8 cellular contexts compared by ENCODE assay signal in the genomic region with DNA sequence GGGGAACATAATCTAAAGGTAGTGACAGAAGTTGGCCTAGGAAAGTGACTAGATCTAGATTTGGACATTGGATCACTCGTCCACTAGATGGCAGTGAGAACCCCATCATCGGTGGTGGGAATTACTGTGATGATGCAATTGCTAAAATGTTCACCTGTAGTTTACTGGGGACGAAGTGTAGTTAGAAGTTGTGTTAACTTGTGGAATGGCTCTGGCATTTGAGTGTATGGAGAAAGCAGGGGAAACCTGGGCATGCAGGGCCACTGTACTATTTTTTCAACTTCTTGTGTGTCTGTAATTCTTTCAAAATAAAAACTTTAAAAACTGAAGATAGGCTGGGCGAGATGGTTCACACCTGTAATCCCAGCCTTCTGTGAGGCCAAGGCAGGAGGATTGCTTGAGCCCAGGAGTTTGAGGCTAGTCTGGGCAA.
DNase-seq lines count a peak whose midpoint lies in the region; ATAC-seq and TF ChIP-seq lines count a peak whose summit lies in the region.

No MANE protein-coding gene starts in this region.

- H3K27ac ChIP-seq in SK-N-SH (ENCODE audit: low read depth in 2 of 2, low read length in 1 of 2) (no peak overlapping the region), cardiac muscle cell (no peak overlapping the region)

- H2AFZ ChIP-seq in SK-N-SH (ENCODE audit: low read depth), result no peak overlapping the region

- no peak overlapping the region for H3K9ac ChIP-seq in SK-N-SH

- H3K27ac Mint-ChIP-seq in activated naive CD4-positive, alpha-beta T cell treated with anti-CD3 and anti-CD28 coated beads, Interleukin-2, amount 50 U/mL, for 24 hours, result peak overlapping the region; percentile 20

- H3K27me3 ChIP-seq in SK-N-SH (ENCODE audit: insufficient read depth), result no peaks in the 10 kb centered on the region
- H3K27me3 ChIP-seq in cardiac muscle cell, result no peaks in the 10 kb centered on the region

- no peaks in the 10 kb centered on the region for H3F3A ChIP-seq in SK-N-SH (replicated peaks; ENCODE audit: insufficient read depth)

- no peaks in the 10 kb centered on the region for H3K9me2 ChIP-seq in SK-N-SH

- H3K4me3 Mint-ChIP-seq in activated naive CD4-positive, alpha-beta T cell treated with anti-CD3 and anti-CD28 coated beads, Interleukin-2, amount 50 U/mL, for 24 hours, result no peak overlapping the region

- peak; percentile 92 for TF ChIP-seq RAD21 in SK-N-SH (IDR thresholded peaks at IDR 0.05; ENCODE audit: low read length)

- DNase-seq in EL (peak; percentile 64), LHCN-M2 (ENCODE audit: low read depth) (peak; percentile 51), SK-N-SH (peak; percentile 76), cardiac muscle cell (ENCODE audit: low read depth in 1 of 2, low spot score in 1 of 2) (peak; percentile 68 to 77), renal cortical epithelial cell (ENCODE audit: low read depth) (peak; percentile 67)

- no peaks in the 10 kb centered on the region for H3K9me3 ChIP-seq in SK-N-SH
- no peaks in the 10 kb centered on the region for H3K9me3 ChIP-seq in cardiac muscle cell (ENCODE audit: low read depth)

- H3K36me3 ChIP-seq in SK-N-SH (replicated peaks in 1 of 2; ENCODE audit: control insufficient read depth in 1 of 2, insufficient read depth in 2 of 2, low read length in 1 of 2), result no peaks in the 10 kb centered on the region
- H3K36me3 ChIP-seq in cardiac muscle cell, result no peaks in the 10 kb centered on the region

- no peaks in the 10 kb centered on the region for H3K79me2 ChIP-seq in SK-N-SH (ENCODE audit: insufficient read depth)

- no peak for TF ChIP-seq EP300 in SK-N-SH (IDR thresholded peaks at IDR 0.05; ENCODE audit: borderline replicate concordance in 1 of 2, low read depth in 1 of 2, low read length in 1 of 2)

- no peaks in the 10 kb centered on the region for H3K9me3 Mint-ChIP-seq in activated naive CD4-positive, alpha-beta T cell treated with anti-CD3 and anti-CD28 coated beads, Interleukin-2, amount 50 U/mL, for 24 hours

- CTCF ChIA-PET in SK-N-SH (lab: Yijun Ruan, JAX), result interaction anchor here (0.6 to 8.2 kb wide), 34 partner anchors 8 to 817 kb away, joined by 3 to 172 read pairs (median 4); a partner anchor contains a TSS

- H3K27me3 Mint-ChIP-seq in activated naive CD4-positive, alpha-beta T cell treated with anti-CD3 and anti-CD28 coated beads, Interleukin-2, amount 50 U/mL, for 24 hours, result no peaks in the 10 kb centered on the region

- H4K20me1 ChIP-seq in SK-N-SH (ENCODE audit: insufficient read depth), result no peaks in the 10 kb centered on the region

- H3K4me2 ChIP-seq in SK-N-SH, result no peak overlapping the region

- H3K36me3 Mint-ChIP-seq in activated naive CD4-positive, alpha-beta T cell treated with anti-CD3 and anti-CD28 coated beads, Interleukin-2, amount 50 U/mL, for 24 hours, result no peaks in the 10 kb centered on the region

- TF ChIP-seq CTCF in SK-N-SH (IDR thresholded peaks at IDR 0.05) (peak; percentile 84), cardiac muscle cell (IDR thresholded peaks at IDR 0.05; ENCODE audit: low read depth, low read length) (peak; percentile 83)

- WGBS in SK-N-SH (ENCODE audit: low lambda C conversion rate), result 31% methylated on average over 4 of the region's 4 CpGs

- H3K4me3 ChIP-seq in SK-N-SH (ENCODE audit: low read depth in 2 of 2, low read length in 1 of 2), result no peak overlapping the region
- H3K4me3 ChIP-seq in cardiac muscle cell, result no peak overlapping the region

- peak; percentile 64 for ATAC-seq in GM21786 (IDR thresholded peaks at IDR 0.05; ENCODE audit: unreplicated experiment)
- ATAC-seq in GM19463 (IDR thresholded peaks at IDR 0.05; ENCODE audit: unreplicated experiment), result no peak

- H3K4me1 Mint-ChIP-seq in activated naive CD4-positive, alpha-beta T cell treated with anti-CD3 and anti-CD28 coated beads, Interleukin-2, amount 50 U/mL, for 24 hours, result peaks cover 4% of the 10 kb centered on the region

- H3K4me1 ChIP-seq in SK-N-SH (ENCODE audit: control insufficient read depth in 1 of 2, insufficient read depth in 2 of 2, low read depth in 1 of 2, low read length in 1 of 2), result peaks cover 9 to 11% of the 10 kb centered on the region in 2 experiments; a peak in 2 of 4 replicates
- H3K4me1 ChIP-seq in cardiac muscle cell (ENCODE audit: low read depth), result no peaks in the 10 kb centered on the region

- POLR2A ChIA-PET in SK-N-SH (lab: Yijun Ruan, JAX), result interaction anchor here (1.4 kb wide), 1 partner anchor 102 kb away, joined by 7 read pairs; no protein-coding TSS in a partner anchor

TF ChIP-seq in SK-N-SH, 30 proteins besides CTCF, POLR2A, EP300 and RAD21:
- TF ChIP-seq EZH2phosphoT487 (IDR thresholded peaks at IDR 0.05; ENCODE audit: borderline replicate concordance, low read depth), result no peak
- no peak for TF ChIP-seq POLR2AphosphoS5 (IDR thresholded peaks at IDR 0.05; ENCODE audit: low read depth, low read length)
- peak; percentile 27; the same call in 1 of the 2 replicates for TF ChIP-seq RCOR1 (IDR thresholded peaks at IDR 0.05; ENCODE audit: low read length)
- no peak for TF ChIP-seq RXRA (IDR thresholded peaks at IDR 0.05; ENCODE audit: borderline replicate concordance, low read depth)
- TF ChIP-seq, protein P1, sequence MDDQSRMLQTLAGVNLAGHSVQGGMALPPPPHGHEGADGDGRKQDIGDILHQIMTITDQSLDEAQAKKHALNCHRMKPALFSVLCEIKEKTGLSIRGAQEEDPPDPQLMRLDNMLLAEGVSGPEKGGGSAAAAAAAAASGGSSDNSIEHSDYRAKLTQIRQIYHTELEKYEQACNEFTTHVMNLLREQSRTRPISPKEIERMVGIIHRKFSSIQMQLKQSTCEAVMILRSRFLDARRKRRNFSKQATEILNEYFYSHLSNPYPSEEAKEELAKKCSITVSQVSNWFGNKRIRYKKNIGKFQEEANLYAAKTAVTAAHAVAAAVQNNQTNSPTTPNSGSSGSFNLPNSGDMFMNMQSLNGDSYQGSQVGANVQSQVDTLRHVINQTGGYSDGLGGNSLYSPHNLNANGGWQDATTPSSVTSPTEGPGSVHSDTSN (IDR thresholded peaks at IDR 0.05), result no peak
- TF ChIP-seq, protein P2, sequence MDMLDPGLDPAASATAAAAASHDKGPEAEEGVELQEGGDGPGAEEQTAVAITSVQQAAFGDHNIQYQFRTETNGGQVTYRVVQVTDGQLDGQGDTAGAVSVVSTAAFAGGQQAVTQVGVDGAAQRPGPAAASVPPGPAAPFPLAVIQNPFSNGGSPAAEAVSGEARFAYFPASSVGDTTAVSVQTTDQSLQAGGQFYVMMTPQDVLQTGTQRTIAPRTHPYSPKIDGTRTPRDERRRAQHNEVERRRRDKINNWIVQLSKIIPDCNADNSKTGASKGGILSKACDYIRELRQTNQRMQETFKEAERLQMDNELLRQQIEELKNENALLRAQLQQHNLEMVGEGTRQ (IDR thresholded peaks at IDR 0.05; ENCODE audit: borderline replicate concordance, low read depth, low read length), result no peak
- TF ChIP-seq, protein P3, sequence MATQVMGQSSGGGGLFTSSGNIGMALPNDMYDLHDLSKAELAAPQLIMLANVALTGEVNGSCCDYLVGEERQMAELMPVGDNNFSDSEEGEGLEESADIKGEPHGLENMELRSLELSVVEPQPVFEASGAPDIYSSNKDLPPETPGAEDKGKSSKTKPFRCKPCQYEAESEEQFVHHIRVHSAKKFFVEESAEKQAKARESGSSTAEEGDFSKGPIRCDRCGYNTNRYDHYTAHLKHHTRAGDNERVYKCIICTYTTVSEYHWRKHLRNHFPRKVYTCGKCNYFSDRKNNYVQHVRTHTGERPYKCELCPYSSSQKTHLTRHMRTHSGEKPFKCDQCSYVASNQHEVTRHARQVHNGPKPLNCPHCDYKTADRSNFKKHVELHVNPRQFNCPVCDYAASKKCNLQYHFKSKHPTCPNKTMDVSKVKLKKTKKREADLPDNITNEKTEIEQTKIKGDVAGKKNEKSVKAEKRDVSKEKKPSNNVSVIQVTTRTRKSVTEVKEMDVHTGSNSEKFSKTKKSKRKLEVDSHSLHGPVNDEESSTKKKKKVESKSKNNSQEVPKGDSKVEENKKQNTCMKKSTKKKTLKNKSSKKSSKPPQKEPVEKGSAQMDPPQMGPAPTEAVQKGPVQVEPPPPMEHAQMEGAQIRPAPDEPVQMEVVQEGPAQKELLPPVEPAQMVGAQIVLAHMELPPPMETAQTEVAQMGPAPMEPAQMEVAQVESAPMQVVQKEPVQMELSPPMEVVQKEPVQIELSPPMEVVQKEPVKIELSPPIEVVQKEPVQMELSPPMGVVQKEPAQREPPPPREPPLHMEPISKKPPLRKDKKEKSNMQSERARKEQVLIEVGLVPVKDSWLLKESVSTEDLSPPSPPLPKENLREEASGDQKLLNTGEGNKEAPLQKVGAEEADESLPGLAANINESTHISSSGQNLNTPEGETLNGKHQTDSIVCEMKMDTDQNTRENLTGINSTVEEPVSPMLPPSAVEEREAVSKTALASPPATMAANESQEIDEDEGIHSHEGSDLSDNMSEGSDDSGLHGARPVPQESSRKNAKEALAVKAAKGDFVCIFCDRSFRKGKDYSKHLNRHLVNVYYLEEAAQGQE (IDR thresholded peaks at IDR 0.05; ENCODE audit: low read depth, low read length), result no peak
- peak; percentile 90 for TF ChIP-seq SMC3 (IDR thresholded peaks at IDR 0.05; ENCODE audit: low read depth, low read length)
- 0 out of 2 replicates have a peak, but pooled peaks have one; percentile 7 for TF ChIP-seq FOSL2 (IDR thresholded peaks at IDR 0.05; ENCODE audit: borderline replicate concordance, low read depth)
- TF ChIP-seq FOXM1 (IDR thresholded peaks at IDR 0.05; ENCODE audit: low read depth), result no peak
TF ChIP-seq in SK-N-SH: peak in this region for 3.
